ENCODE assay signal across 14 cellular contexts in the genomic region with DNA sequence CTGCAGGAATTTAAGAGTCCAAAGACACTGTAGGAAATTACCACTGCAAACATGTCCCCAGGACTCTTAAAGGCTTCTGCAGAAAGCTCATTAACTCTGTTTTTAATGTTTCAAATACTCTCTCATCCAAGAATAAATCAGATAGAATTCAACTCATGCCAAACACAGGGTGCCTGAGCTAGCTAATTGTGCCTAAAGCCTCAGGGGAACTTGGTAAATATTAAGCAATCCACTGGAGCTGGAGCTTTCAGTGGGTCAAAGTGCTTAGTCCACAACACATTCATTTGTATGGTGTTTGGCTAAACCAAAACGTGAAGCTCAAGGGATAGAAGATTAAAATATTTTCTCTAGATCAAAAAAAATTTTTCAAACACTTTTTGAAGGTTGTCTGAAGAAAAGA.
DNase-seq lines count a peak whose midpoint lies in the region; ATAC-seq and TF ChIP-seq lines count a peak whose summit lies in the region.
"Had no signal": no experiment of that assay in that cellular context is flagged by ENCODE, and none has a peak within 500 bp of the region (broad histone marks: within the 10 kb centered on the region; RNA-seq: fewer than 3 reads in every experiment).

No MANE protein-coding gene starts in this region.

- H3K27me3 ChIP-seq in right atrium auricular region (no peaks in the 10 kb centered on the region), vagina (no peaks in the 10 kb centered on the region)
- H3K27me3 ChIP-seq: SJSA1, tibial nerve had no signal

- H3K4me3 ChIP-seq in right atrium auricular region (no peak overlapping the region), vagina (no peak overlapping the region)
- H3K4me3 ChIP-seq: SJSA1, tibial nerve had no signal

- intact Hi-C loops in Right ventricle myocardium superior (cut with DNase I) = loop anchor here (10.0 kb wide), 1 partner anchor 132 kb away; a partner anchor contains a TSS
- intact Hi-C loops in vagina (cut with DNase I) = no loop called here

- TF ChIP-seq CTCF in right atrium auricular region (IDR thresholded peaks at IDR 0.05) (no peak), vagina (IDR thresholded peaks at IDR 0.05) (no peak)

- H3K4me1 Mint-ChIP-seq in T-helper 2 cell treated with Interferon-gamma antibody and Interleukin-4, amounts not matched to agents 5 μg/mL and 100 μg/mL, for 36 hours (ENCODE audit: low read depth) = no peaks in the 10 kb centered on the region
- H3K4me1 Mint-ChIP-seq: activated CD4-positive, alpha-beta memory T cell treated with anti-CD3 and anti-CD28 coated beads, Interleukin-2, amount 10 ng/mL, durations not matched to agents 7 days and 5 days had no signal

- H3K36me3 ChIP-seq in right atrium auricular region (no peaks in the 10 kb centered on the region), vagina (no peaks in the 10 kb centered on the region)
- H3K36me3 ChIP-seq: SJSA1, tibial nerve had no signal

- DNase-seq in Right ventricle myocardium superior (no peak), right atrium auricular region (ENCODE audit: low spot score) (no peak), fibroblast of gingiva (ENCODE audit: low read depth) (peak; percentile 63), mucosa of gallbladder (ENCODE audit: low spot score) (peak; percentile 34), NCI-H526 (lab: John Stamatoyannopoulos, UW) (no peak), vagina (ENCODE audit: extremely low spot score in 2 of 2) (no peak)
- no peak for DNase-seq in T-helper 2 cell treated with Interferon-gamma antibody and Interleukin-4, amounts not matched to agents 5 μg/mL and 100 μg/mL, for 36 hours (ENCODE audit: low spot score)
- DNase-seq: activated CD4-positive, alpha-beta memory T cell treated with anti-CD3 and anti-CD28 coated beads, Interleukin-2, amount 10 ng/mL, durations not matched to agents 7 days and 5 days; GF-D8; NCI-H2107; NK-92 treated with Interleukin-12 subunit alpha and Interleukin-12 subunit beta, amount 100 ng/mL, for 24 hours had no signal

- H3K27ac Mint-ChIP-seq in T-helper 2 cell treated with Interferon-gamma antibody and Interleukin-4, amounts not matched to agents 5 μg/mL and 100 μg/mL, for 36 hours = no peak overlapping the region
- H3K27ac Mint-ChIP-seq: activated CD4-positive, alpha-beta memory T cell treated with anti-CD3 and anti-CD28 coated beads, Interleukin-2, amount 10 ng/mL, durations not matched to agents 7 days and 5 days had no signal

- peaks cover 0 to 17% of the 10 kb centered on the region in 2 donors for H3K4me1 ChIP-seq in right atrium auricular region
- peaks cover 30% of the 10 kb centered on the region for H3K4me1 ChIP-seq in vagina

- H3K27ac ChIP-seq in right atrium auricular region (no peak overlapping the region), vagina (no peak overlapping the region)
- H3K27ac ChIP-seq: SJSA1, tibial nerve had no signal

- H3K27me3 Mint-ChIP-seq in T-helper 2 cell treated with Interferon-gamma antibody and Interleukin-4, amounts not matched to agents 5 μg/mL and 100 μg/mL, for 36 hours (ENCODE audit: low read depth) = no peaks in the 10 kb centered on the region
- H3K27me3 Mint-ChIP-seq: activated CD4-positive, alpha-beta memory T cell treated with anti-CD3 and anti-CD28 coated beads, Interleukin-2, amount 10 ng/mL, durations not matched to agents 7 days and 5 days had no signal

- no peaks in the 10 kb centered on the region for H3K36me3 Mint-ChIP-seq in T-helper 2 cell treated with Interferon-gamma antibody and Interleukin-4, amounts not matched to agents 5 μg/mL and 100 μg/mL, for 36 hours (ENCODE audit: low read depth)

- TF ChIP-seq POLR2A in vagina (IDR thresholded peaks at IDR 0.05) = no peak

- H3K9me3 ChIP-seq in right atrium auricular region (no peaks in the 10 kb centered on the region), vagina (no peaks in the 10 kb centered on the region)
- H3K9me3 ChIP-seq: SJSA1, tibial nerve had no signal

- peak; percentile 68 for ATAC-seq in Right ventricle myocardium superior (ENCODE audit: poor library complexity)
- no peak for ATAC-seq in HG02759 (IDR thresholded peaks at IDR 0.05; ENCODE audit: unreplicated experiment)

- H3K4me3 Mint-ChIP-seq in T-helper 2 cell treated with Interferon-gamma antibody and Interleukin-4, amounts not matched to agents 5 μg/mL and 100 μg/mL, for 36 hours = no peak overlapping the region
- H3K4me3 Mint-ChIP-seq: activated CD4-positive, alpha-beta memory T cell treated with anti-CD3 and anti-CD28 coated beads, Interleukin-2, amount 10 ng/mL, durations not matched to agents 7 days and 5 days had no signal

- H3K9me3 Mint-ChIP-seq in T-helper 2 cell treated with Interferon-gamma antibody and Interleukin-4, amounts not matched to agents 5 μg/mL and 100 μg/mL, for 36 hours = no peaks in the 10 kb centered on the region
- H3K9me3 Mint-ChIP-seq: activated CD4-positive, alpha-beta memory T cell treated with anti-CD3 and anti-CD28 coated beads, Interleukin-2, amount 10 ng/mL, durations not matched to agents 7 days and 5 days had no signal

Comparison
In these comparisons a context has a peak if more than half of its experiments do, and no peak if none do; other contexts are left out.
1. DNase-seq: peak in fibroblast of gingiva (single experiment) and mucosa of gallbladder (single experiment); none in Right ventricle myocardium superior (single experiment), right atrium auricular region (single experiment), T-helper 2 cell treated with Interferon-gamma antibody and Interleukin-4, amounts not matched to agents 5 μg/mL and 100 μg/mL, for 36 hours (single experiment), NCI-H526 (0 of 2) and vagina (0 of 2).